Comparison of ENCODE assay signal across 7 cellular contexts in the genomic region with DNA sequence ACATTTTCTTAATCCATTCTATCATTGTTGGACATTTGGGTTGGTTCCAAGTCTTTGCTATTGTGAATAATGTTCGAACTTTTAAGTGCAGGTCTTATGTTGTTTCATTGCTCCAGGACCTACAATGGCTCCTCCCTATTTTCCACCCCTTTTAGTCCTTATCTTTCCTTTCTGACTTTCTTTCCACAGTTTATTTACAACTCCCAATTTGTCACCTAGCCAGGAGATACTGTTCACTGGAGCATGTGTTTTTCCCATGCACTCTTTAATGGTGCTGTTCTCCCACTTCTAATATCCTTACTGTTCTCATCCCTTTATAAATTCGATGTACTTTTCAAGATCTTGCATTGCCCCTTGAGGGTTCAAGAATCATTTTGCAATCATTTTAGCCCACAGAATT.
"Had no signal": no experiment of that assay in that cellular context is flagged by ENCODE, and none has a peak within 500 bp of the region (broad histone marks: within the 10 kb centered on the region; RNA-seq: fewer than 3 reads in every experiment).

No MANE protein-coding gene starts in this region.

- ATAC-seq: HepG2, K562 had no signal

- H3K27ac ChIP-seq: HL-60 had no signal

- DNase-seq: IMR-90, KBM-7, KG1 had no signal

- H3K4me3 ChIP-seq: K562 had no signal

- FAIRE-seq: HepG2, HTR-8/SVneo, K562 had no signal
